In the genomic region with DNA sequence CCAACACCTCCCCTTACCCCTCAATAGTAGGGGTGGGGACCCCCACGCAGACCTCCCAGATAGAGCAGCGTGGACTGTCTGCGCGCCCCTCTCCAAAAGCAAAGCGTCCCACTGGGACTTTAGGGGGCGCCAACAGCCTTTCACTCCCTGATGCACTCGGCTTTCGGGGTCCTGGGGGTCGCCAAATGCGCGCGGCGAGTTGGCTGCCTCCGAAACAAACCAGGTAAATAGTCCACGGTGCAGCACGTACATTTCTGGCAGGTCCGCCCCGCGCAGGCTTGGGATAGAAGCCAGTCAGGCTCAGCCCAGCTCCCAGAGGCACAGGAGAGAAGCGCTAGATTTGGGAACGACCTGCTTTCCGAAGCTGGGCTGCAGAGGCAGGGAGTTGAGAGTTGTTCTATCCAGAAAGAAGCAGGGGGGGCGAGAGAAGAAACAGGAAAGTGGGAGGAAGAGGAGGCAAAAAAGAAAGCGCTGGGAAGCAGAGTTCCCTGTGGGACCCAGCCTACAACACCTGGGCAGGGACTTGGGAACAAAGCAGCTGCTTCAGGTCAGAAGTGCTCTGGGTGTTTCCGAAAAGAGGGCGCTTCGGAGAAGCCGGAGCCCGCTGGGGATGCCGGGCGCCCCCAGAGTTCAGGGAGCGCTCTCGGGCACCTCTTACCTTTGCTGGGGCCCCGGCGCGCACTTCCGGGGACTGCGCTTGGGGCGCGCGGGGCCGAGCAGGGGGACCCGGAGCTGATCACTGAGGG, we compare ENCODE assay signal across 1 cellular context.
TF ChIP-seq lines count a peak whose summit lies in the region.

No MANE protein-coding gene starts in this region.

TF ChIP-seq in HepG2, 621 proteins besides CTCF, POLR2A, EP300 and RAD21 (continued from another document and continues in another):
- TF ChIP-seq ZNF792 (CRISPR knock-in tag; IDR thresholded peaks at IDR 0.05) (0 out of 2 replicates have a peak, but pooled peaks have one; percentile 21), DNMT1 (CRISPR knock-in tag; IDR thresholded peaks at IDR 0.05) (no peak), PHF8 (CRISPR knock-in tag; IDR thresholded peaks at IDR 0.05) (peak; percentile 70; the same call in 1 of the 2 replicates), ZNF296 (CRISPR knock-in tag; conservative IDR thresholded peaks at IDR 0.05) (no peak), IKZF4 (CRISPR knock-in tag; IDR thresholded peaks at IDR 0.05; ENCODE audit: borderline replicate concordance, low read depth, not compliant biosample characterization) (no peak), ZNF605 (CRISPR knock-in tag; IDR thresholded peaks at IDR 0.05) (no peak; the same call in 1 of the 2 replicates), ZSCAN5A (CRISPR knock-in tag; IDR thresholded peaks at IDR 0.05; ENCODE audit: borderline replicate concordance) (0 out of 2 replicates have a peak, but pooled peaks have one; percentile 11), RELA (CRISPR knock-in tag; IDR thresholded peaks at IDR 0.05) (peak; percentile 85), CCAR2 (optimal IDR thresholded peaks at IDR 0.05; ENCODE audit: low read depth, low read length) (no peak), ZNF75D (CRISPR knock-in tag; IDR thresholded peaks at IDR 0.05; ENCODE audit: borderline replicate concordance) (0 out of 2 replicates have a peak, but pooled peaks have one; percentile 71), JUND (CRISPR knock-in tag; IDR thresholded peaks at IDR 0.05) (peak; percentile 39; the same call in 1 of the 2 replicates), TSC22D2 (CRISPR knock-in tag; IDR thresholded peaks at IDR 0.05; ENCODE audit: borderline replicate concordance) (no peak; the same call in none of the 2 replicates), TRAFD1 (CRISPR knock-in tag; IDR thresholded peaks at IDR 0.05; ENCODE audit: borderline replicate concordance) (no peak; the same call in 1 of the 2 replicates), ATF4 (CRISPR knock-in tag; IDR thresholded peaks at IDR 0.05) (no peak), HDAC2 (CRISPR knock-in tag; IDR thresholded peaks at IDR 0.05) (peak; percentile 66), MATR3 (CRISPR knock-in tag; IDR thresholded peaks at IDR 0.05) (no peak), DNMT3B (CRISPR knock-in tag; conservative IDR thresholded peaks at IDR 0.05) (0 out of 2 replicates have a peak, but pooled peaks have one; percentile 39), BHLHE40 (IDR thresholded peaks at IDR 0.05; ENCODE audit: low read length) (0 out of 2 replicates have a peak, but pooled peaks have one; percentile 9), ONECUT2 (CRISPR knock-in tag; IDR thresholded peaks at IDR 0.05) (no peak; the same call in 1 of the 2 replicates), DR1 (CRISPR knock-in tag; IDR thresholded peaks at IDR 0.05) (no peak), SKI (IDR thresholded peaks at IDR 0.05; ENCODE audit: partially characterized antibody) (no peak), MTF1 (CRISPR knock-in tag; IDR thresholded peaks at IDR 0.05) (no peak; the same call in 1 of the 2 replicates), CREB1 (IDR thresholded peaks at IDR 0.05) (no peak), CREB1 (CRISPR knock-in tag; IDR thresholded peaks at IDR 0.05) (no peak), ZNF24 (IDR thresholded peaks at IDR 0.05) (no peak), ZNF430 (CRISPR knock-in tag; IDR thresholded peaks at IDR 0.05) (no peak), PRMT3 (CRISPR knock-in tag; IDR thresholded peaks at IDR 0.05; ENCODE audit: borderline replicate concordance, low read depth) (0 out of 2 replicates have a peak, but pooled peaks have one; percentile 54), ZNF788 (CRISPR knock-in tag; IDR thresholded peaks at IDR 0.05; ENCODE audit: borderline replicate concordance) (no peak; the same call in 1 of the 2 replicates), RBM39 (IDR thresholded peaks at IDR 0.05; ENCODE audit: low read depth, low read length, poor library complexity, severe bottlenecking) (no peak), ZNF619 (CRISPR knock-in tag; IDR thresholded peaks at IDR 0.05) (peak; percentile 65; the same call in 1 of the 2 replicates), REXO4 (CRISPR knock-in tag; IDR thresholded peaks at IDR 0.05; ENCODE audit: borderline replicate concordance) (no peak), STAT5B (CRISPR knock-in tag; IDR thresholded peaks at IDR 0.05) (no peak), ZNF343 (CRISPR knock-in tag; IDR thresholded peaks at IDR 0.05) (no peak), AHR (CRISPR knock-in tag; IDR thresholded peaks at IDR 0.05) (no peak; the same call in 1 of the 2 replicates), RARG (CRISPR knock-in tag; IDR thresholded peaks at IDR 0.05; ENCODE audit: low read depth) (no peak), IRF2 (CRISPR knock-in tag; IDR thresholded peaks at IDR 0.05) (peak; percentile 43; the same call in 1 of the 2 replicates), ZNF775 (CRISPR knock-in tag; IDR thresholded peaks at IDR 0.05; ENCODE audit: borderline replicate concordance) (no peak), FIP1L1 (IDR thresholded peaks at IDR 0.05; ENCODE audit: borderline replicate concordance, insufficient read depth, low read depth, low read length) (0 out of 2 replicates have a peak, but pooled peaks have one; percentile 64), SAFB2 (CRISPR knock-in tag; IDR thresholded peaks at IDR 0.05; ENCODE audit: borderline replicate concordance, low read depth) (0 out of 2 replicates have a peak, but pooled peaks have one; percentile 12), ZNF550 (CRISPR knock-in tag; IDR thresholded peaks at IDR 0.05; ENCODE audit: borderline replicate concordance) (0 out of 2 replicates have a peak, but pooled peaks have one; percentile 37), ZNF652 (CRISPR knock-in tag; IDR thresholded peaks at IDR 0.05; ENCODE audit: borderline replicate concordance, low read depth) (no peak), ZNF773 (CRISPR knock-in tag; IDR thresholded peaks at IDR 0.05; ENCODE audit: borderline replicate concordance) (no peak; the same call in 1 of the 2 replicates), U2AF1 (optimal IDR thresholded peaks at IDR 0.05; ENCODE audit: low read depth, low read length) (peak; percentile 75)
- TF ChIP-seq, protein P1, sequence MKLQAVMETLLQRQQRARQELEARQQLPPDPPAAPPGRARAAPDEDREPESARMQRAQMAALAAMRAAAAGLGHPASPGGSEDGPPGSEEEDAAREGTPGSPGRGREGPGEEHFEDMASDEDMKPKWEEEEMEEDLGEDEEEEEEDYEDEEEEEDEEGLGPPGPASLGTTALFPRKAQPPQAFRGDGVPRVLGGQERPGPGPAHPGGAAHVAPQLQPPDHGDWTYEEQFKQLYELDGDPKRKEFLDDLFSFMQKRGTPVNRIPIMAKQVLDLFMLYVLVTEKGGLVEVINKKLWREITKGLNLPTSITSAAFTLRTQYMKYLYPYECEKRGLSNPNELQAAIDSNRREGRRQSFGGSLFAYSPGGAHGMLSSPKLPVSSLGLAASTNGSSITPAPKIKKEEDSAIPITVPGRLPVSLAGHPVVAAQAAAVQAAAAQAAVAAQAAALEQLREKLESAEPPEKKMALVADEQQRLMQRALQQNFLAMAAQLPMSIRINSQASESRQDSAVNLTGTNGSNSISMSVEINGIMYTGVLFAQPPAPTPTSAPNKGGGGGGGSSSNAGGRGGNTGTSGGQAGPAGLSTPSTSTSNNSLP (IDR thresholded peaks at IDR 0.05; ENCODE audit: low read depth, low read length): no peak
- TF ChIP-seq, protein P2, sequence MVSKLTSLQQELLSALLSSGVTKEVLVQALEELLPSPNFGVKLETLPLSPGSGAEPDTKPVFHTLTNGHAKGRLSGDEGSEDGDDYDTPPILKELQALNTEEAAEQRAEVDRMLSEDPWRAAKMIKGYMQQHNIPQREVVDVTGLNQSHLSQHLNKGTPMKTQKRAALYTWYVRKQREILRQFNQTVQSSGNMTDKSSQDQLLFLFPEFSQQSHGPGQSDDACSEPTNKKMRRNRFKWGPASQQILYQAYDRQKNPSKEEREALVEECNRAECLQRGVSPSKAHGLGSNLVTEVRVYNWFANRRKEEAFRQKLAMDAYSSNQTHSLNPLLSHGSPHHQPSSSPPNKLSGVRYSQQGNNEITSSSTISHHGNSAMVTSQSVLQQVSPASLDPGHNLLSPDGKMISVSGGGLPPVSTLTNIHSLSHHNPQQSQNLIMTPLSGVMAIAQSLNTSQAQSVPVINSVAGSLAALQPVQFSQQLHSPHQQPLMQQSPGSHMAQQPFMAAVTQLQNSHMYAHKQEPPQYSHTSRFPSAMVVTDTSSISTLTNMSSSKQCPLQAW (CRISPR knock-in tag; IDR thresholded peaks at IDR 0.05): peak; percentile 81
- TF ChIP-seq, protein P3, sequence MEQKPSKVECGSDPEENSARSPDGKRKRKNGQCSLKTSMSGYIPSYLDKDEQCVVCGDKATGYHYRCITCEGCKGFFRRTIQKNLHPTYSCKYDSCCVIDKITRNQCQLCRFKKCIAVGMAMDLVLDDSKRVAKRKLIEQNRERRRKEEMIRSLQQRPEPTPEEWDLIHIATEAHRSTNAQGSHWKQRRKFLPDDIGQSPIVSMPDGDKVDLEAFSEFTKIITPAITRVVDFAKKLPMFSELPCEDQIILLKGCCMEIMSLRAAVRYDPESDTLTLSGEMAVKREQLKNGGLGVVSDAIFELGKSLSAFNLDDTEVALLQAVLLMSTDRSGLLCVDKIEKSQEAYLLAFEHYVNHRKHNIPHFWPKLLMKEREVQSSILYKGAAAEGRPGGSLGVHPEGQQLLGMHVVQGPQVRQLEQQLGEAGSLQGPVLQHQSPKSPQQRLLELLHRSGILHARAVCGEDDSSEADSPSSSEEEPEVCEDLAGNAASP (CRISPR knock-in tag; IDR thresholded peaks at IDR 0.05; ENCODE audit: borderline replicate concordance): no peak
- TF ChIP-seq, protein P4, sequence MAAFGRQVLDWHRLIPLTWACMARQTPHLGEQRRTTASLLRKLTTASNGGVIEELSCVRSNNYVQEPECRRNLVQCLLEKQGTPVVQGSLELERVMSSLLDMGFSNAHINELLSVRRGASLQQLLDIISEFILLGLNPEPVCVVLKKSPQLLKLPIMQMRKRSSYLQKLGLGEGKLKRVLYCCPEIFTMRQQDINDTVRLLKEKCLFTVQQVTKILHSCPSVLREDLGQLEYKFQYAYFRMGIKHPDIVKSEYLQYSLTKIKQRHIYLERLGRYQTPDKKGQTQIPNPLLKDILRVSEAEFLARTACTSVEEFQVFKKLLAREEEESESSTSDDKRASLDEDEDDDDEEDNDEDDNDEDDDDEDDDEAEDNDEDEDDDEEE (CRISPR knock-in tag; IDR thresholded peaks at IDR 0.05): peak; percentile 84; the same call in 1 of the 2 replicates
- TF ChIP-seq, protein P5, sequence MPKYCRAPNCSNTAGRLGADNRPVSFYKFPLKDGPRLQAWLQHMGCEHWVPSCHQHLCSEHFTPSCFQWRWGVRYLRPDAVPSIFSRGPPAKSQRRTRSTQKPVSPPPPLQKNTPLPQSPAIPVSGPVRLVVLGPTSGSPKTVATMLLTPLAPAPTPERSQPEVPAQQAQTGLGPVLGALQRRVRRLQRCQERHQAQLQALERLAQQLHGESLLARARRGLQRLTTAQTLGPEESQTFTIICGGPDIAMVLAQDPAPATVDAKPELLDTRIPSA (CRISPR knock-in tag; IDR thresholded peaks at IDR 0.05; ENCODE audit: borderline replicate concordance): no peak
- TF ChIP-seq, protein P6, sequence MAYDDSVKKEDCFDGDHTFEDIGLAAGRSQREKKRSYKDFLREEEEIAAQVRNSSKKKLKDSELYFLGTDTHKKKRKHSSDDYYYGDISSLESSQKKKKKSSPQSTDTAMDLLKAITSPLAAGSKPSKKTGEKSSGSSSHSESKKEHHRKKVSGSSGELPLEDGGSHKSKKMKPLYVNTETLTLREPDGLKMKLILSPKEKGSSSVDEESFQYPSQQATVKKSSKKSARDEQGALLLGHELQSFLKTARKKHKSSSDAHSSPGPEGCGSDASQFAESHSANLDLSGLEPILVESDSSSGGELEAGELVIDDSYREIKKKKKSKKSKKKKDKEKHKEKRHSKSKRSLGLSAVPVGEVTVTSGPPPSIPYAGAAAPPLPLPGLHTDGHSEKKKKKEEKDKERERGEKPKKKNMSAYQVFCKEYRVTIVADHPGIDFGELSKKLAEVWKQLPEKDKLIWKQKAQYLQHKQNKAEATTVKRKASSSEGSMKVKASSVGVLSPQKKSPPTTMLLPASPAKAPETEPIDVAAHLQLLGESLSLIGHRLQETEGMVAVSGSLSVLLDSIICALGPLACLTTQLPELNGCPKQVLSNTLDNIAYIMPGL (CRISPR knock-in tag; IDR thresholded peaks at IDR 0.05; ENCODE audit: borderline replicate concordance in 1 of 2, low read depth in 1 of 2): peak; percentile 90 to 95; a peak in 3 of 4 replicates
- TF ChIP-seq, protein P7, sequence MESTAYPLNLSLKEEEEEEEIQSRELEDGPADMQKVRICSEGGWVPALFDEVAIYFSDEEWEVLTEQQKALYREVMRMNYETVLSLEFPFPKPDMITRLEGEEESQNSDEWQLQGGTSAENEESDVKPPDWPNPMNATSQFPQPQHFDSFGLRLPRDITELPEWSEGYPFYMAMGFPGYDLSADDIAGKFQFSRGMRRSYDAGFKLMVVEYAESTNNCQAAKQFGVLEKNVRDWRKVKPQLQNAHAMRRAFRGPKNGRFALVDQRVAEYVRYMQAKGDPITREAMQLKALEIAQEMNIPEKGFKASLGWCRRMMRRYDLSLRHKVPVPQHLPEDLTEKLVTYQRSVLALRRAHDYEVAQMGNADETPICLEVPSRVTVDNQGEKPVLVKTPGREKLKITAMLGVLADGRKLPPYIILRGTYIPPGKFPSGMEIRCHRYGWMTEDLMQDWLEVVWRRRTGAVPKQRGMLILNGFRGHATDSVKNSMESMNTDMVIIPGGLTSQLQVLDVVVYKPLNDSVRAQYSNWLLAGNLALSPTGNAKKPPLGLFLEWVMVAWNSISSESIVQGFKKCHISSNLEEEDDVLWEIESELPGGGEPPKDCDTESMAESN (CRISPR knock-in tag; conservative IDR thresholded peaks at IDR 0.05): 0 out of 2 replicates have a peak, but pooled peaks have one; percentile 7
